In genomic region chr11:6681949-6682348, GRCh38 we compare ENCODE assay signal across 8 cellular contexts. TPM values are rescaled to one million over a fixed set of nuclear protein-coding genes. Genes with fewer than 3 reads are reported as not detected.
A peak's percentile ranks its signal among the peaks of the same experiment; 100 is the strongest.
DNase-seq lines count a peak whose midpoint lies in the region; ATAC-seq and TF ChIP-seq lines count a peak whose summit lies in the region.

No MANE protein-coding gene starts in this region.

- peaks cover 18 to 46% (median 26%) of the 10 kb centered on the region in 4 donors for H3K4me1 Mint-ChIP-seq in CD4-positive, alpha-beta memory T cell
- H3K4me1 Mint-ChIP-seq in nephron progenitor cell: peaks cover 27% of the 10 kb centered on the region

- no peaks in the 10 kb centered on the region for H3K9me3 ChIP-seq in CD4-positive, alpha-beta memory T cell (ENCODE audit: control insufficient read depth in 1 of 2, low read length in 2 of 2)
- H3K9me3 ChIP-seq in KOPT-K1 (ENCODE audit: insufficient read depth, low read length, poor library complexity, severe bottlenecking): no peaks in the 10 kb centered on the region

- H3K27me3 ChIP-seq in CD4-positive, alpha-beta memory T cell (ENCODE audit: insufficient read depth, low read length): no peaks in the 10 kb centered on the region

- H3K9me3 Mint-ChIP-seq in CD4-positive, alpha-beta memory T cell: no peaks in the 10 kb centered on the region
- H3K9me3 Mint-ChIP-seq in nephron progenitor cell: peaks cover 4% of the 10 kb centered on the region

- H3K4me1 ChIP-seq in CD4-positive, alpha-beta memory T cell (ENCODE audit: insufficient read depth, low read length): peaks cover 26% of the 10 kb centered on the region

- H3K36me3 Mint-ChIP-seq in CD4-positive, alpha-beta memory T cell: peaks cover 10 to 35% of the 10 kb centered on the region in 2 donors
- peaks cover 29% of the 10 kb centered on the region for H3K36me3 Mint-ChIP-seq in nephron progenitor cell (ENCODE audit: low read depth)

- peaks cover 8% of the 10 kb centered on the region for H3K36me3 ChIP-seq in CD4-positive, alpha-beta memory T cell (ENCODE audit: insufficient read depth, low read length)
- H3K36me3 ChIP-seq in KOPT-K1 (ENCODE audit: insufficient read depth, low read length): peaks cover 32% of the 10 kb centered on the region

- peak overlapping the region; percentile 97 to 99 (median 98) for H3K4me3 Mint-ChIP-seq in CD4-positive, alpha-beta memory T cell
- H3K4me3 Mint-ChIP-seq in nephron progenitor cell: peak overlapping the region; percentile 99

- peak overlapping the region in 4 of 7 donors; percentile 95 to 100 (median 99) for H3K27ac Mint-ChIP-seq in CD4-positive, alpha-beta memory T cell
- no peak overlapping the region for H3K27ac Mint-ChIP-seq in nephron progenitor cell

- ATAC-seq in GM21528 (IDR thresholded peaks at IDR 0.05; ENCODE audit: low FRiP score, unreplicated experiment) (no peak), HG03439 (IDR thresholded peaks at IDR 0.05; ENCODE audit: unreplicated experiment) (no peak), HG02642 (IDR thresholded peaks at IDR 0.05; ENCODE audit: poor library complexity, unreplicated experiment) (no peak)

- H3K4me3 ChIP-seq in CD4-positive, alpha-beta memory T cell (ENCODE audit: low read length in 2 of 2): peak overlapping the region; percentile 82 to 99
- peak overlapping the region; percentile 99 for H3K4me3 ChIP-seq in choroid plexus epithelial cell (ENCODE audit: low read depth, low read length)

- POLR2A ChIA-PET in CD4-positive, alpha-beta memory T cell (lab: Charles Lee; ENCODE audit: partially characterized antibody): interaction anchor here (0.7 to 8.1 kb wide), 8 partner anchors 9 to 209 kb away, joined by 3 to 172 read pairs (median 19); partner anchors contain the start of genes ARFIP2, ILK, TAF10 and TIMM10B

- DNase-seq in CD4-positive, alpha-beta memory T cell: no peak
- peak; percentile 40 for DNase-seq in choroid plexus epithelial cell (ENCODE audit: low read depth)
- DNase-seq in nephron progenitor cell: peak; percentile 8
- no peak for DNase-seq in NCI-H1092 treated with DMSO at 0.1 percent for 48 hours (lab: John Stamatoyannopoulos, UW)

- intact Hi-C loops in CD4-positive, alpha-beta memory T cell (cut with micrococcal nuclease): loop anchor here (2.0 to 10.0 kb wide), 2 partner anchors 15 to 447 kb away; partner anchors contain the start of genes CNGA4 and FHIP1B

- H3K27me3 Mint-ChIP-seq in CD4-positive, alpha-beta memory T cell: no peaks in the 10 kb centered on the region
- peaks cover 9% of the 10 kb centered on the region for H3K27me3 Mint-ChIP-seq in nephron progenitor cell (ENCODE audit: low read depth, poor library complexity)

- H3K27ac ChIP-seq in CD4-positive, alpha-beta memory T cell (ENCODE audit: low read depth, low read length): peak overlapping the region; percentile 81
- peak overlapping the region; percentile 90 for H3K27ac ChIP-seq in KOPT-K1 (ENCODE audit: low read depth, low read length, poor library complexity, severe bottlenecking)

- TF ChIP-seq CTCF in choroid plexus epithelial cell (conservative IDR thresholded peaks at IDR 0.05; ENCODE audit: low read depth, low read length) (no peak), nephron progenitor cell (IDR thresholded peaks at IDR 0.05) (no peak)

- CTCF ChIA-PET in CD4-positive, alpha-beta memory T cell (lab: Charles Lee; ENCODE audit: partially characterized antibody): interaction anchor here (0.8 to 6.5 kb wide), 12 partner anchors 9 to 151 kb away, joined by 3 to 104 read pairs (median 16); partner anchors contain the start of genes ILK, RRP8 and TAF10

RNA-seq across cellular contexts. Expression of gene MRPL17, which starts 1.2 kb away (rescaled TPM):
- total RNA-seq in CD4-positive, alpha-beta memory T cell: 10 to 100 TPM; 33.4 to 36.9 TPM
- 10 to 100 TPM; 12.7 to 42.6 TPM for polyA plus RNA-seq in CD4-positive, alpha-beta memory T cell

RNA-seq across cellular contexts. Expression of gene DCHS1, which starts 26.3 kb away (rescaled TPM):
- total RNA-seq in CD4-positive, alpha-beta memory T cell: 1 to 10 TPM; 6.4 to 6.7 TPM
- 1 to 10 TPM in 1 of 2 donors, under 1 TPM in 1; 0.47 to 2.5 TPM for polyA plus RNA-seq in CD4-positive, alpha-beta memory T cell

Comparison
In these comparisons a context has a peak if more than half of its experiments do, and no peak if none do; other contexts are left out.
1. DNase-seq: peak in choroid plexus epithelial cell (single experiment) and nephron progenitor cell (single experiment); none in CD4-positive, alpha-beta memory T cell (0 of 5) and NCI-H1092 treated with DMSO at 0.1 percent for 48 hours (single experiment).